ENCODE assay signal across 8 cellular contexts in the genomic region with DNA sequence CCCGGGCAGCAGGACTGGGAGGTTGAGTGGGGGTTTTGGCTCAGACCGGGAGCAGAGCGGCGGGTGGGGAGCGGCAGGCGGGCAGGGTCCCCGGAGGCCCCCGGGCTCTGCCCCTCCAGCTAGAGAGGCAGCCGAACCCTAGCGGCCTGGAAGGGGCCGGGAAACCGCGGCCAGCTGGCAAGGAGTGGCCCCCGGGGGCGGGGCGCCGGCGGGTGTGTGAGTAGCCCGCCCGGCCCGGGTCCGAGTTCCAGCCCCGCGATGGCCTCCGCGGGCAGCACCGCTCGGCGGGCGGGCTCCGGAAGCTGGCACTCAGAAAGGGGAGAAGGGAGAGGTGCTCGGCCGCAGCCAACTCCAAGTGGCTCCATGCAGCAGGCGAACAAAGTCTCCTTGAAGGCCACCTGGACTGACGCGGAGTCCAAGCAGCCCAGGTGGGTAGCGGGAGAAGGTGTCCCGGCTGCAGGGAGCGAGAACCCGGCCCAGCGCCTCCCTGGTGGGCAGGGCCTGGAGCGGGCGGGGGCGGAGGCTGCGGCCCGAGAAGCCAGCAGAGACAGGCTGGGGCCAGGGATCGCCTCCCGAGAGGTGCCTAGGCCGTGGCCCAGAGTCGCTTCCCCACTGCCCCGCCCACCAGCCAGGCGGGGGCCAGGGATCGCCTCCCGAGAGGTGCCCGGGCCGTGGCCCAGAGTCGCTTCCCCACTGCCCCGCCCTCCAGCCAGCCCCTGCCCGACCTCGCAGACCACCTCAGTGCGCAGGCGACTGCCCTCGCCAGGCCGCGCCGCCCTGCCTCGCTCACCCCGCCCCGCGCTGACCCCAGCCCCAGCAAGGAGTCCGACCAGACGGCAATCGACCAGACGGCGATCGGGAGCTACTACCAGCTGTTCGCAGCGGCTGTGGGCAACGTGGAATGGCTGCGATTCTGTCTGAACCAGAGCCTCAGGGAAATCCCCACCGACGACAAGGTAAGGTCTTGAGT. TPM values are rescaled to one million over a fixed set of nuclear protein-coding genes. Genes with fewer than 3 reads are reported as not detected.
DNase-seq lines count a peak whose midpoint lies in the region; ATAC-seq, FAIRE-seq and TF ChIP-seq lines count a peak whose summit lies in the region.

A gene with protein sequence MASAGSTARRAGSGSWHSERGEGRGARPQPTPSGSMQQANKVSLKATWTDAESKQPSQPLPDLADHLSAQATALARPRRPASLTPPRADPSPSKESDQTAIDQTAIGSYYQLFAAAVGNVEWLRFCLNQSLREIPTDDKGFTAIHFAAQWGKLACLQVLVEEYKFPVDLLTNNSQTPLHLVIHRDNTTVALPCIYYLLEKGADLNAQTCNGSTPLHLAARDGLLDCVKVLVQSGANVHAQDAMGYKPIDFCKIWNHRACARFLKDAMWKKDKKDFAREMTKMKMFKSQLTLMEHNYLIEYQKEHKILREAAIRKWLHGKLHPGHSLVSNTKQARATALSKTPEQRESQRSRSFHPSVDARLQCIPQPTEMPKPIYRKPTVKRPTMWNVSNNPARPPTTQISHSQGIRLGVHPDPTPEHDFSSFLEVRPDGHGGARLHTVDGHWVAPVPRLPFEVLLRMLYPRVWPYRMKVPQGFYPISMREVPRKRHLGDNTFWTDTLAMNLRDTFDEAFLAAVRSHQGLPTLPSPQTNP (plus strand): TSS at position 243 of the 970 bp plus-strand sequence. CDS start 16 bp downstream, at position 259.

- WGBS in pancreas, 2 donors: 1 to 3% methylated on average over 68 to 82 of the region's 82 CpGs

- H3K4me1 ChIP-seq in HUES48 (ENCODE audit: control insufficient read depth, insufficient read depth, low read length) (peaks cover 17% of the 10 kb centered on the region), pancreas (peaks cover 5 to 9% (median 8%) of the 10 kb centered on the region in 3 donors)

- H3K36me3 ChIP-seq in HUES48 (ENCODE audit: control insufficient read depth, insufficient read depth, low read length) (no peaks in the 10 kb centered on the region), pancreas (no peaks in the 10 kb centered on the region)

- no peaks in the 10 kb centered on the region for H3K36me3 Mint-ChIP-seq in activated T-helper 17 cell treated with anti-CD3 and anti-CD28 coated beads, Interleukin-2, amount 50 U/mL, for 72 hours (ENCODE audit: low read depth)

- H3K27ac ChIP-seq in HUES48 (ENCODE audit: low read depth, low read length) (no peak within 1 kb of the TSS), pancreas (peak within 1 kb of the TSS; percentile 70 to 90 (median 86))

- peak within 1 kb of the TSS; percentile 94 for H3K27ac Mint-ChIP-seq in activated T-helper 17 cell treated with anti-CD3 and anti-CD28 coated beads, Interleukin-2, amount 50 U/mL, for 72 hours

- intact Hi-C loops in cardiac septum (cut with DNase I): no loop called here
- intact Hi-C loops in pancreas (cut with DNase I): no loop called here

- TF ChIP-seq CTCF in pancreas (IDR thresholded peaks at IDR 0.05): no peak

- peaks cover 14% of the 10 kb centered on the region for H3K4me1 Mint-ChIP-seq in activated T-helper 17 cell treated with anti-CD3 and anti-CD28 coated beads, Interleukin-2, amount 50 U/mL, for 72 hours

- peak within 1 kb of the TSS; percentile 93 for H3K4me3 Mint-ChIP-seq in activated T-helper 17 cell treated with anti-CD3 and anti-CD28 coated beads, Interleukin-2, amount 50 U/mL, for 72 hours

- peak; percentile 38 for DNase-seq in COR-L47 (lab: John Stamatoyannopoulos, UW)
- peak; percentile 78 for DNase-seq in cardiac septum (ENCODE audit: low spot score)
- peak; percentile 71 to 90 (median 84) for DNase-seq in pancreas
- no peak for DNase-seq in GDM1 (lab: John Stamatoyannopoulos, UW)
- no peak for DNase-seq in stimulated activated CD4-positive, alpha-beta T cell treated with anti-CD3 and anti-CD28 coated beads, Interleukin-4, amount 100 ng/mL, for 24 hours

- peak; percentile 45 for ATAC-seq in activated T-helper 17 cell treated with anti-CD3 and anti-CD28 coated beads, Interleukin-2, amount 50 U/mL, for 72 hours (replicated peaks)
- peak; percentile 78 to 86 (median 84) for ATAC-seq in pancreas
- no peak for ATAC-seq in HG02852 (IDR thresholded peaks at IDR 0.05; ENCODE audit: unreplicated experiment)

- H3K9me3 ChIP-seq in HUES48 (ENCODE audit: control insufficient read depth, insufficient read depth, low read length) (no peaks in the 10 kb centered on the region), pancreas (no peaks in the 10 kb centered on the region)

- H3K9ac ChIP-seq in HUES48 (ENCODE audit: low read depth, low read length): peak within 1 kb of the TSS; percentile 17; the same call in 1 of the 2 replicates

- H3K9me3 Mint-ChIP-seq in activated T-helper 17 cell treated with anti-CD3 and anti-CD28 coated beads, Interleukin-2, amount 50 U/mL, for 72 hours: no peaks in the 10 kb centered on the region

- H3K27me3 Mint-ChIP-seq in activated T-helper 17 cell treated with anti-CD3 and anti-CD28 coated beads, Interleukin-2, amount 50 U/mL, for 72 hours: peaks cover 2% of the 10 kb centered on the region

- peak within 1 kb of the TSS; percentile 82 for H3K4me3 ChIP-seq in HUES48 (ENCODE audit: low read depth, low read length)
- H3K4me3 ChIP-seq in pancreas: peak within 1 kb of the TSS; percentile 46 to 76 (median 60)

- FAIRE-seq in pancreas (lab: Jason Lieb, UNC): no peak

- peaks cover 37% of the 10 kb centered on the region for H3K27me3 ChIP-seq in HUES48 (ENCODE audit: control insufficient read depth, insufficient read depth, low read length)
- H3K27me3 ChIP-seq in pancreas: no peaks in the 10 kb centered on the region

RNA-seq across cellular contexts. Expression of the gene that starts here (rescaled TPM):
- total RNA-seq in activated T-helper 17 cell treated with anti-CD3 and anti-CD28 coated beads, Interleukin-2, amount 50 U/mL, for 72 hours: under 1 TPM in 1 of 2 donors, not detected in 1; 0.56 TPM
- total RNA-seq in cardiac septum: 0.38 TPM
- 1 to 10 TPM; 3.5 to 9.0 (median 5.6) TPM for total RNA-seq in pancreas
- 10 to 100 TPM in 1 of 2 donors, 1 to 10 TPM in 1; 7.8 to 10.2 TPM for polyA plus RNA-seq in pancreas

Comparison
In these comparisons a context has a peak if more than half of its experiments do, and no peak if none do; other contexts are left out.
1. Peak in ATAC-seq in activated T-helper 17 cell treated with anti-CD3 and anti-CD28 coated beads, Interleukin-2, amount 50 U/mL, for 72 hours; RNA of the gene not detected or under 1 TPM.
2. Peak in DNase-seq in cardiac septum; RNA of the gene not detected or under 1 TPM.
3. DNase-seq: peak in COR-L47 (single experiment) and pancreas (6 of 6); none in GDM1 (single experiment) and stimulated activated CD4-positive, alpha-beta T cell treated with anti-CD3 and anti-CD28 coated beads, Interleukin-4, amount 100 ng/mL, for 24 hours (single experiment).